Comparison of ENCODE assay signal across 10 cellular contexts in the genomic region with DNA sequence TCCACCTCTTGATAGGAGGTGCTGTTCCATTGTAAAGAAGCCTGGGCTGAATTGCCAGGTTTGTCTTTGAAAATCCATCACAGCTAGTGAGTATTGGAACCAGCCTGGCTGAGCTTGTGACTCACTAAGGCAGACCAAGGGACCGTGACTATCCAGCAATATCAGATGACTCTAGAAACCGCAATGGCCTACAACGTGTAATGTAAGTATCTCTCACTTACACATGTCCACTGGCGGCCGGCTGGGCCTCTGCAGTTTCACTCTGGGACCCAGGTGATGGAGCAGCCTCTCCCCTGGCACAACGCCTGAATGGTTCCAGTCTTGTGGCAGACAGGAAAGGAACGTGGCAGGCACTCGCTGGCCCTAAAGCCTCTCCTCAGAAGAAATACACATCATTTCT. TPM values are rescaled to one million over a fixed set of nuclear protein-coding genes. Genes with fewer than 3 reads are reported as not detected.
DNase-seq lines count a peak whose midpoint lies in the region; TF ChIP-seq lines count a peak whose summit lies in the region.
"Had no signal": no experiment of that assay in that cellular context is flagged by ENCODE, and none has a peak within 500 bp of the region (broad histone marks: within the 10 kb centered on the region; RNA-seq: fewer than 3 reads in every experiment).

No MANE protein-coding gene starts in this region.

- H3K4me3 ChIP-seq in A673 (ENCODE audit: low read depth, low read length, poor library complexity, severe bottlenecking) (no peak overlapping the region), uterus (no peak overlapping the region)
- H3K4me3 ChIP-seq: adrenal gland had no signal

- H3K4me1 ChIP-seq in A673 (ENCODE audit: insufficient read depth, low read length, poor library complexity, severe bottlenecking) (no peaks in the 10 kb centered on the region), uterus (no peaks in the 10 kb centered on the region)
- H3K4me1 ChIP-seq: adrenal gland had no signal

- TF ChIP-seq CTCF in A673 (conservative IDR thresholded peaks at IDR 0.05; ENCODE audit: low read depth, low read length) (no peak), uterus (IDR thresholded peaks at IDR 0.05) (no peak)

- intact Hi-C loops in A673 (cut with micrococcal nuclease; ENCODE audit: unreplicated experiment) (no loop called here), uterus (cut with DNase I; ENCODE audit: low total_unique reads) (no loop called here)

- no peak for TF ChIP-seq POLR2A in uterus (IDR thresholded peaks at IDR 0.05)

- H3K27ac ChIP-seq in A673 (ENCODE audit: low read depth, low read length, poor library complexity, severe bottlenecking) (no peak overlapping the region), uterus (no peak overlapping the region)
- H3K27ac ChIP-seq: adrenal gland had no signal

- POLR2A ChIA-PET in A673 (lab: Charles Lee; ENCODE audit: low non-redundant PET): no interaction called here

- BruUV-seq in A673 (replicated peaks; lab: Mats Ljungman, UMichigan): no TSS peak

- H3K4me1 Mint-ChIP-seq in T-helper 2 cell treated with Interferon-gamma antibody and Interleukin-4, amounts not matched to agents 5 μg/mL and 100 μg/mL, for 36 hours (ENCODE audit: low read depth): peaks cover 83% of the 10 kb centered on the region

- H3K4me3 Mint-ChIP-seq in T-helper 2 cell treated with Interferon-gamma antibody and Interleukin-4, amounts not matched to agents 5 μg/mL and 100 μg/mL, for 36 hours: peak overlapping the region; percentile 33

- H3K9me3 ChIP-seq in A673 (ENCODE audit: low read depth, low read length, poor library complexity, severe bottlenecking): no peaks in the 10 kb centered on the region
- H3K9me3 ChIP-seq in uterus: no peaks in the 10 kb centered on the region

- peaks cover 14% of the 10 kb centered on the region for H3K9me3 Mint-ChIP-seq in T-helper 2 cell treated with Interferon-gamma antibody and Interleukin-4, amounts not matched to agents 5 μg/mL and 100 μg/mL, for 36 hours

- CTCF ChIA-PET in A673 (lab: Charles Lee): no interaction called here

- DNase-seq in ELR (ENCODE audit: low read depth) (peak; percentile 15), NCI-H128 (lab: John Stamatoyannopoulos, UW; ENCODE audit: unreplicated experiment) (peak; percentile 2), myocyte (ENCODE audit: low read depth) (peak; percentile 55), A673 (ENCODE audit: low spot score) (no peak), DMS153 treated with DMSO at 0.1 percent for 48 hours (lab: John Stamatoyannopoulos, UW; ENCODE audit: unreplicated experiment) (no peak), uterus (no peak)
- peak; percentile 37 for DNase-seq in T-helper 2 cell treated with Interferon-gamma antibody and Interleukin-4, amounts not matched to agents 5 μg/mL and 100 μg/mL, for 36 hours (ENCODE audit: low spot score)
- DNase-seq in stimulated activated CD4-positive, alpha-beta T cell treated with anti-CD3 and anti-CD28 coated beads, Interleukin-2, amount 100 ng/mL, for 48 hours: no peak
- DNase-seq: adrenal gland; stimulated activated naive CD4-positive, alpha-beta T cell had no signal

- peaks cover 16% of the 10 kb centered on the region for H3K36me3 Mint-ChIP-seq in T-helper 2 cell treated with Interferon-gamma antibody and Interleukin-4, amounts not matched to agents 5 μg/mL and 100 μg/mL, for 36 hours (ENCODE audit: low read depth)

- peak overlapping the region; percentile 63 for H3K27ac Mint-ChIP-seq in T-helper 2 cell treated with Interferon-gamma antibody and Interleukin-4, amounts not matched to agents 5 μg/mL and 100 μg/mL, for 36 hours

- H3K27me3 Mint-ChIP-seq in T-helper 2 cell treated with Interferon-gamma antibody and Interleukin-4, amounts not matched to agents 5 μg/mL and 100 μg/mL, for 36 hours (ENCODE audit: low read depth): no peaks in the 10 kb centered on the region

- no peaks in the 10 kb centered on the region for H3K36me3 ChIP-seq in A673 (ENCODE audit: insufficient read depth, low read length, poor library complexity, severe bottlenecking)
- no peaks in the 10 kb centered on the region for H3K36me3 ChIP-seq in uterus
- H3K36me3 ChIP-seq: adrenal gland had no signal

- H3K27me3 ChIP-seq in A673 (replicated peaks; ENCODE audit: insufficient read depth, low read depth, low read length, poor library complexity) (peaks cover 49% of the 10 kb centered on the region), uterus (no peaks in the 10 kb centered on the region)

RNA-seq across cellular contexts. Expression of gene HRH2, which starts 3.1 kb away (rescaled TPM):
- total RNA-seq in myocyte (not detected in 2 replicates), A673 (2021) (0.09 TPM in 1 of 2 replicates, not detected in the other), uterus (1 to 10 TPM in 2 of 4 donors, under 1 TPM in 1, not detected in 1; 0.51 to 4.4 (median 4.1) TPM)
- polyA plus RNA-seq in myocyte (2012): not detected

Comparison
In these comparisons a context has a peak if more than half of its experiments do, and no peak if none do; other contexts are left out.
1. DNase-seq: peak in ELR (single experiment), NCI-H128 (single experiment), T-helper 2 cell treated with Interferon-gamma antibody and Interleukin-4, amounts not matched to agents 5 μg/mL and 100 μg/mL, for 36 hours (single experiment) and myocyte (single experiment); none in A673 (single experiment), DMS153 treated with DMSO at 0.1 percent for 48 hours (single experiment), uterus (0 of 2) and stimulated activated CD4-positive, alpha-beta T cell treated with anti-CD3 and anti-CD28 coated beads, Interleukin-2, amount 100 ng/mL, for 48 hours (0 of 2).